Comparison of ENCODE assay signal across 8 cellular contexts in the genomic region with DNA sequence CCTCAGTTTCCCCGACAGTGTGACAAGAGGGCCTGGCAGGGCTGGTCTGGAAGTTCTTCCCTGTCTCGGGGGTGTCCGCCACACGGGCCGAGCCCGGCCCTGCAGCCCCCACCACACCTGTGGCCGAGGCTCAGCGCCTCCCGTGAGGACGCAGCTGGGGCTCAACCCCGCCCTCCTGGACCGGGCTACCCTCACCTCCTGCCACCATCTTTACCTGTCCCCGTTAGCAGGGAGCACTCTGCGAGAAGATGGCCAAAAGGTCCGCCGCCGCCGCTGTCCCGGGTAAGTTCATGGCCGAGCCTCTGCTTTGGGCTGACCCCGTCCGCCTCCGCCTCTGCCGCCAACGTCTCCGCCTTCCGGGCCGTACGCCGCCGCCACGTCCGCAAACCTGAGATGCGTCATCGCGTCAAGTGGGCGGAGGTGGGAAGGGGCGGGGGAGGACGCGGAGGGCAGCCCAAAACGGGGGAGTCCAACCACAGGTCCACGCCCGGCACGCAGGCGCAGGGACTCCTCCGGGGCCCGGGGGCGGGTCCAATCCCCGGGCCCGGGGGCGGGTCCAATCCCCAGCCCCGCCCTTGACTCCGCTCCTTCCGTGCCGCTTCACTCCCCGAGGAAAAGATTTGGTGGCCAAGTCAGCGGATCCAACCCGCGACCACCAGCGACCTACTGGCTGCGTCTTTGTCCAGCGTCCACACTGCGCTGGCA. TPM values are rescaled to one million over a fixed set of nuclear protein-coding genes. Genes with fewer than 3 reads are reported as not detected.
DNase-seq lines count a peak whose midpoint lies in the region; ATAC-seq and TF ChIP-seq lines count a peak whose summit lies in the region.

A gene (minus strand): TSS at position 351 of the 705 bp plus-strand sequence. CDS start 4,295 bp downstream, outside the sequence.

- no peaks in the 10 kb centered on the region for H3K36me3 ChIP-seq in kidney epithelial cell (ENCODE audit: control insufficient read depth, insufficient read depth, low read length)

- no peaks in the 10 kb centered on the region for H3K27me3 ChIP-seq in kidney epithelial cell (ENCODE audit: control insufficient read depth, insufficient read depth, low read length)

- ATAC-seq in GM19025 (IDR thresholded peaks at IDR 0.05; ENCODE audit: low read depth, unreplicated experiment) (peak; percentile 91), HG03342 (IDR thresholded peaks at IDR 0.05; ENCODE audit: unreplicated experiment) (peak; percentile 91)

- peak within 1 kb of the TSS; percentile 97 for H3K4me3 ChIP-seq in kidney epithelial cell (ENCODE audit: low read depth, low read length)

- peak; percentile 94 for DNase-seq in AG09319 (ENCODE audit: extremely low read depth, low read depth)
- DNase-seq in NCI-H460 (ENCODE audit: extremely low read depth, low read depth), result peak; percentile 98
- DNase-seq in activated CD4-positive, alpha-beta T cell treated with anti-CD3 and anti-CD28 coated beads for 1 hour, result peak; percentile 95
- peak; percentile 98 for DNase-seq in cerebellum (ENCODE audit: low spot score)
- peak; percentile 74 for DNase-seq in kidney epithelial cell (ENCODE audit: low read depth)
- DNase-seq in stimulated activated CD4-positive, alpha-beta T cell treated with anti-CD3 and anti-CD28 coated beads, Interleukin-15, amount 100 ng/mL, for 48 hours (ENCODE audit: low read depth in 2 of 2), result peak; percentile 87 to 92

- no peak for TF ChIP-seq CTCF in AG09319 (IDR thresholded peaks at IDR 0.05; ENCODE audit: low read depth, low read length)
- TF ChIP-seq CTCF in kidney epithelial cell (IDR thresholded peaks at IDR 0.05; ENCODE audit: insufficient read depth, low read length, poor library complexity, severe bottlenecking), result no peak

RNA-seq across cellular contexts. Expression of the gene that starts here (rescaled TPM):
- total RNA-seq in NCI-H460 (2014; rRNA removed; shearing (Covaris generic)), result 13.2 and 15.1 TPM in 2 replicates
- 11.0 and 11.7 TPM in 2 replicates for polyA plus RNA-seq in NCI-H460 (2014; cell fraction: nucleus; rRNA removed)
- total RNA-seq in cerebellum (19.1 TPM), kidney epithelial cell (14.9 and 16.2 TPM in 2 replicates)

Comparison
In these comparisons a context has a peak if more than half of its experiments do, and no peak if none do; other contexts are left out.
1. Peak in every context shown above with its lines: DNase-seq, ATAC-seq and H3K4me3 ChIP-seq.